In genomic region chr1:110012100-110012499, GRCh38 we compare ENCODE assay signal across 10 cellular contexts. TPM values are rescaled to one million over a fixed set of nuclear protein-coding genes. Genes with fewer than 3 reads are reported as not detected.
DNase-seq lines count a peak whose midpoint lies in the region; ATAC-seq and TF ChIP-seq lines count a peak whose summit lies in the region.
"Had no signal": no experiment of that assay in that cellular context is flagged by ENCODE, and none has a peak within 500 bp of the region (broad histone marks: within the 10 kb centered on the region; RNA-seq: fewer than 3 reads in every experiment).

No MANE protein-coding gene starts in this region.

- peak; percentile 65 for ATAC-seq in HG02642 (IDR thresholded peaks at IDR 0.05; ENCODE audit: poor library complexity, unreplicated experiment)

- H3K36me3 Mint-ChIP-seq in IgD-negative memory B cell (peaks cover 6% of the 10 kb centered on the region), endothelial cell (ENCODE audit: low read depth, unreplicated experiment) (peaks cover 32% of the 10 kb centered on the region)

- intact Hi-C loops in spleen (cut with DNase I; ENCODE audit: low total_unique reads) = no loop called here

- H3K36me3 ChIP-seq in spleen = peaks cover 5 to 85% (median 63%) of the 10 kb centered on the region in 6 donors

- H3K27me3 ChIP-seq in spleen (replicated peaks in 1 of 7) = no peaks in the 10 kb centered on the region

- peak overlapping the region; percentile 0 to 82 (median 72) for H3K27ac ChIP-seq in spleen

- H3K27me3 Mint-ChIP-seq in IgD-negative memory B cell (no peaks in the 10 kb centered on the region), endothelial cell (ENCODE audit: unreplicated experiment) (peaks cover 2% of the 10 kb centered on the region)

- H3K9me3 ChIP-seq in spleen = no peaks in the 10 kb centered on the region

- H3K27ac Mint-ChIP-seq in IgD-negative memory B cell (peak overlapping the region; percentile 89 to 99 (median 94)), endothelial cell (ENCODE audit: unreplicated experiment) (no peak overlapping the region)

- WGBS in spleen, 5 donors = 58 to 76% (median 69%) methylated on average over 4 of the region's 4 CpGs

- peak; percentile 33 for DNase-seq in GM19238 (ENCODE audit: insufficient read length, low spot score)
- DNase-seq in spleen = no peak
- DNase-seq in epidermal melanocyte (ENCODE audit: insufficient read length, low spot score) = no peak
- no peak for DNase-seq in stimulated activated CD4-positive, alpha-beta T cell treated with anti-CD3 and anti-CD28 coated beads, Interleukin-12 subunit alpha, Interleukin-12 subunit beta, amount 100 ng/mL, for 4 hours
- no peak for DNase-seq in endothelial cell (ENCODE audit: low spot score)
- DNase-seq: activated naive CD4-positive, alpha-beta T cell treated with anti-CD3 and anti-CD28 coated beads, Interleukin-2, amount 50 U/mL, for 16 hours had no signal

- H3K4me1 Mint-ChIP-seq in IgD-negative memory B cell (peaks cover 11 to 20% (median 14%) of the 10 kb centered on the region in 3 donors), endothelial cell (ENCODE audit: unreplicated experiment) (no peaks in the 10 kb centered on the region)

- peaks cover 0 to 30% (median 16%) of the 10 kb centered on the region in 6 donors for H3K4me1 ChIP-seq in spleen

- H3K4me3 Mint-ChIP-seq in IgD-negative memory B cell = peak overlapping the region; percentile 70 to 87 (median 80)
- no peak overlapping the region for H3K4me3 Mint-ChIP-seq in endothelial cell (ENCODE audit: unreplicated experiment)

- peak overlapping the region in 1 of 8 donors; percentile 13 for H3K4me3 ChIP-seq in spleen

- TF ChIP-seq POLR2A in spleen (IDR thresholded peaks at IDR 0.05) = no peak

- TF ChIP-seq CTCF in spleen (IDR thresholded peaks at IDR 0.05 in 8 of 11, conservative IDR thresholded peaks at IDR 0.05 in 3 of 11) (peak in 1 of 11 experiments; percentile 0), endothelial cell (IDR thresholded peaks at IDR 0.05; ENCODE audit: unreplicated experiment) (no peak)

- no peaks in the 10 kb centered on the region for H3K9me3 Mint-ChIP-seq in IgD-negative memory B cell
- no peaks in the 10 kb centered on the region for H3K9me3 Mint-ChIP-seq in endothelial cell (ENCODE audit: unreplicated experiment)

RNA-seq across cellular contexts. Expression of gene STRIP1, which starts 22.3 kb away (rescaled TPM):
- polyA plus RNA-seq in IgD-negative memory B cell = 22.5 TPM
- 10 to 100 TPM; 46.0 to 98.7 (median 61.6) TPM for total RNA-seq in spleen
- polyA plus RNA-seq in spleen = 10 to 100 TPM; 11.8 to 25.6 (median 17.2) TPM
- 65.0 TPM for total RNA-seq in endothelial cell (ENCODE audit: unreplicated experiment)

RNA-seq across cellular contexts. Expression of gene AHCYL1, which starts 27.5 kb away (rescaled TPM):
- polyA plus RNA-seq in IgD-negative memory B cell (42.5 TPM), spleen (10 to 100 TPM; 16.2 to 29.9 (median 21.1) TPM)
- total RNA-seq in spleen (10 to 100 TPM; 47.1 to 65.3 (median 52.7) TPM), endothelial cell (ENCODE audit: unreplicated experiment) (63.7 TPM)

RNA-seq across cellular contexts. Expression of gene ALX3, which starts 58.4 kb away (rescaled TPM):
- polyA plus RNA-seq in IgD-negative memory B cell = not detected
- not detected for total RNA-seq in spleen
- polyA plus RNA-seq in spleen = under 1 TPM in 2 of 3 donors, not detected in 1; 0.10 to 0.12 TPM
- total RNA-seq in endothelial cell (ENCODE audit: unreplicated experiment) = not detected
- total RNA-seq: MCF 10A, SK-MEL-5 had no signal
